ENCODE assay signal across 13 cellular contexts in genomic region chr2:215845839-215846586, GRCh38.
A peak's percentile ranks its signal among the peaks of the same experiment; 100 is the strongest.
DNase-seq lines count a peak whose midpoint lies in the region; ATAC-seq and TF ChIP-seq lines count a peak whose summit lies in the region.
"Had no signal": no experiment of that assay in that cellular context is flagged by ENCODE, and none has a peak within 500 bp of the region (broad histone marks: within the 10 kb centered on the region; RNA-seq: fewer than 3 reads in every experiment).

No MANE protein-coding gene starts in this region.

- H3K27ac Mint-ChIP-seq in activated B cell treated with CpG ODN at 0.5 μM for 24 hours = peak overlapping the region; percentile 36
- H3K27ac Mint-ChIP-seq in endothelial cell (ENCODE audit: unreplicated experiment) = no peak overlapping the region
- H3K27ac Mint-ChIP-seq: CD8-positive, alpha-beta memory T cell; dendritic cell treated with granulocyte-macrophage colony-stimulating factor and Interleukin-4, amounts not matched to agents 40 ng/mL and 50 ng/mL, for 4 days had no signal

- no peak overlapping the region for H3K4me3 ChIP-seq in A673 (ENCODE audit: low read depth, low read length, poor library complexity, severe bottlenecking)
- H3K4me3 ChIP-seq: hepatocyte had no signal

- H3K4me1 Mint-ChIP-seq in activated B cell treated with CpG ODN at 0.5 μM for 24 hours (peaks cover 6% of the 10 kb centered on the region), endothelial cell (ENCODE audit: unreplicated experiment) (peaks cover 31% of the 10 kb centered on the region)
- H3K4me1 Mint-ChIP-seq: CD8-positive, alpha-beta memory T cell had no signal

- no peak for DNase-seq in activated B cell treated with CpG ODN at 0.5 μM for 24 hours
- no peak for DNase-seq in stimulated activated CD4-positive, alpha-beta T cell treated with anti-CD3 and anti-CD28 coated beads, Interleukin-15, amount 100 ng/mL, for 24 hours
- no peak for DNase-seq in A673 (ENCODE audit: low spot score)
- DNase-seq in endothelial cell (ENCODE audit: low spot score) = no peak
- no peak for DNase-seq in NCI-H524 (lab: John Stamatoyannopoulos, UW)
- DNase-seq: CD8-positive, alpha-beta memory T cell; IMR-90; NCI-H524 treated with DMSO at 0.1 percent for 48 hours had no signal

- H3K36me3 ChIP-seq in A673 (ENCODE audit: insufficient read depth, low read length, poor library complexity, severe bottlenecking) = no peaks in the 10 kb centered on the region

- H3K36me3 Mint-ChIP-seq in activated B cell treated with CpG ODN at 0.5 μM for 24 hours (ENCODE audit: low read depth) (no peaks in the 10 kb centered on the region), endothelial cell (ENCODE audit: low read depth, unreplicated experiment) (no peaks in the 10 kb centered on the region)
- H3K36me3 Mint-ChIP-seq: CD8-positive, alpha-beta memory T cell had no signal

- BruUV-seq in A673 (replicated peaks; lab: Mats Ljungman, UMichigan) = no TSS peak

- POLR2A ChIA-PET in activated B cell treated with CpG ODN at 0.5 μM for 24 hours (lab: Charles Lee) = no interaction called here
- POLR2A ChIA-PET in A673 (lab: Charles Lee; ENCODE audit: low non-redundant PET) = no interaction called here

- H3K4me1 ChIP-seq in A673 (ENCODE audit: insufficient read depth, low read length, poor library complexity, severe bottlenecking) = no peaks in the 10 kb centered on the region

- H3K9me3 ChIP-seq in A673 (ENCODE audit: low read depth, low read length, poor library complexity, severe bottlenecking) = no peaks in the 10 kb centered on the region

- H3K27me3 ChIP-seq in A673 (replicated peaks; ENCODE audit: insufficient read depth, low read depth, low read length, poor library complexity) = no peaks in the 10 kb centered on the region
- H3K27me3 ChIP-seq: hepatocyte had no signal

- no peak for TF ChIP-seq CTCF in activated B cell treated with CpG ODN at 0.5 μM for 24 hours (IDR thresholded peaks at IDR 0.05)
- no peak for TF ChIP-seq CTCF in A673 (conservative IDR thresholded peaks at IDR 0.05; ENCODE audit: low read depth, low read length)
- no peak for TF ChIP-seq CTCF in endothelial cell (IDR thresholded peaks at IDR 0.05; ENCODE audit: unreplicated experiment)

- ATAC-seq in GM18511 (IDR thresholded peaks at IDR 0.05; ENCODE audit: unreplicated experiment) (peak; percentile 82), GM21423 (IDR thresholded peaks at IDR 0.05; ENCODE audit: unreplicated experiment) (peak; percentile 81), HG03139 (IDR thresholded peaks at IDR 0.05; ENCODE audit: unreplicated experiment) (peak; percentile 66), activated B cell treated with CpG ODN at 0.5 μM for 24 hours (ENCODE audit: low read depth) (peak; percentile 40)

- H3K27me3 Mint-ChIP-seq in activated B cell treated with CpG ODN at 0.5 μM for 24 hours (peaks cover 2% of the 10 kb centered on the region), endothelial cell (ENCODE audit: unreplicated experiment) (no peaks in the 10 kb centered on the region)

- H3K27ac ChIP-seq in A673 (ENCODE audit: low read depth, low read length, poor library complexity, severe bottlenecking) = no peak overlapping the region
- H3K27ac ChIP-seq: hepatocyte had no signal

- CTCF ChIA-PET in activated B cell treated with CpG ODN at 0.5 μM for 24 hours (lab: Charles Lee) (interaction anchor here (0.5 kb wide), 1 partner anchor 201 kb away, joined by 3 read pairs; no protein-coding TSS in a partner anchor), A673 (lab: Charles Lee) (interaction anchor here (0.6 kb wide), 1 partner anchor 392 kb away, joined by 4 read pairs; no protein-coding TSS in a partner anchor)

- intact Hi-C loops in activated B cell treated with CpG ODN at 0.5 μM for 24 hours (cut with micrococcal nuclease) = no loop called here
- intact Hi-C loops in A673 (cut with micrococcal nuclease; ENCODE audit: unreplicated experiment) = no loop called here

- H3K4me3 Mint-ChIP-seq in activated B cell treated with CpG ODN at 0.5 μM for 24 hours (no peak overlapping the region), endothelial cell (ENCODE audit: unreplicated experiment) (no peak overlapping the region)
- H3K4me3 Mint-ChIP-seq: CD8-positive, alpha-beta memory T cell; dendritic cell treated with granulocyte-macrophage colony-stimulating factor and Interleukin-4, amounts not matched to agents 40 ng/mL and 50 ng/mL, for 4 days had no signal

- H3K9me3 Mint-ChIP-seq in activated B cell treated with CpG ODN at 0.5 μM for 24 hours = no peaks in the 10 kb centered on the region
- no peaks in the 10 kb centered on the region for H3K9me3 Mint-ChIP-seq in endothelial cell (ENCODE audit: unreplicated experiment)
- H3K9me3 Mint-ChIP-seq: CD8-positive, alpha-beta memory T cell had no signal
